1 cellular context compared by ENCODE assay signal in genomic region chr6:13702809-13703302, GRCh38.
A peak's percentile ranks its signal among the peaks of the same experiment; 100 is the strongest.
TF ChIP-seq lines count a peak whose summit lies in the region.

No MANE protein-coding gene starts in this region.

TF ChIP-seq in K562, 482 proteins besides CTCF, POLR2A, EP300 and RAD21 (continued from another document and continues in another):
- TF ChIP-seq CHD1 (IDR thresholded peaks at IDR 0.05; ENCODE audit: low read length) (no peak), ATF7 (IDR thresholded peaks at IDR 0.05) (peak; percentile 67), ZC3H8 (IDR thresholded peaks at IDR 0.05) (no peak), ZNF232 (CRISPR knock-in tag; IDR thresholded peaks at IDR 0.05) (no peak), ARHGAP35 (IDR thresholded peaks at IDR 0.05; ENCODE audit: partially characterized antibody) (no peak), HOXB6 (CRISPR knock-in tag; IDR thresholded peaks at IDR 0.05; ENCODE audit: borderline replicate concordance) (no peak), SMARCB1 (IDR thresholded peaks at IDR 0.05; ENCODE audit: insufficient read length, low read depth) (no peak), PTTG1 (tag; IDR thresholded peaks at IDR 0.05; ENCODE audit: low read depth) (no peak), GTF2B (IDR thresholded peaks at IDR 0.05; ENCODE audit: extremely low read depth, insufficient read length) (no peak), SRSF3 (IDR thresholded peaks at IDR 0.05; ENCODE audit: insufficient read depth, low read length) (no peak), SMARCE1 (IDR thresholded peaks at IDR 0.05) (peak; percentile 92), ZBED1 (IDR thresholded peaks at IDR 0.05) (no peak), HBP1 (CRISPR knock-in tag; IDR thresholded peaks at IDR 0.05) (peak; percentile 67; the same call in 1 of the 2 replicates), C11orf30 (IDR thresholded peaks at IDR 0.05; ENCODE audit: low read depth) (no peak), MEF2D (tag; conservative IDR thresholded peaks at IDR 0.05; ENCODE audit: low read depth) (0 out of 2 replicates have a peak, but pooled peaks have one; percentile 8), NCOA2 (IDR thresholded peaks at IDR 0.05; ENCODE audit: partially characterized antibody in 2 of 2) (no peak), MTA3 (IDR thresholded peaks at IDR 0.05; ENCODE audit: borderline replicate concordance) (peak; percentile 50; the same call in 1 of the 2 replicates), TAF9B (IDR thresholded peaks at IDR 0.05; ENCODE audit: partially characterized antibody) (no peak), ZNF695 (CRISPR knock-in tag; IDR thresholded peaks at IDR 0.05) (no peak), EZH2 (IDR thresholded peaks at IDR 0.05; ENCODE audit: borderline replicate concordance, low read depth, low read length) (no peak), L3MBTL2 (IDR thresholded peaks at IDR 0.05) (no peak), ZNF197 (CRISPR knock-in tag; IDR thresholded peaks at IDR 0.05; ENCODE audit: low read depth) (no peak), RB1 (IDR thresholded peaks at IDR 0.05; ENCODE audit: low read depth) (no peak), MXI1 (IDR thresholded peaks at IDR 0.05; ENCODE audit: low read depth, low read length) (no peak), NRF1 (conservative IDR thresholded peaks at IDR 0.05 in 1 of 2, IDR thresholded peaks at IDR 0.05 in 1 of 2) (peak in 1 of 2 experiments; percentile 35; a peak in 2 of 4 replicates), CTBP1 (IDR thresholded peaks at IDR 0.05; ENCODE audit: borderline replicate concordance) (peak; percentile 67; the same call in 1 of the 2 replicates), BCOR (IDR thresholded peaks at IDR 0.05) (peak; percentile 38; the same call in 1 of the 2 replicates), RBM34 (IDR thresholded peaks at IDR 0.05; ENCODE audit: borderline replicate concordance, insufficient read depth, low read length) (no peak), POLR2B (IDR thresholded peaks at IDR 0.05; ENCODE audit: low read depth, partially characterized antibody) (no peak), ESRRA (IDR thresholded peaks at IDR 0.05; ENCODE audit: borderline replicate concordance, low read depth) (no peak), TEAD1 (CRISPR knock-in tag; IDR thresholded peaks at IDR 0.05) (0 out of 4 replicates have a peak, but pooled peaks of 1 of the 2 experiments have one; percentile 16), PCBP1 (IDR thresholded peaks at IDR 0.05; ENCODE audit: low read depth, low read length, poor library complexity, severe bottlenecking) (no peak), CREB5 (CRISPR knock-in tag; IDR thresholded peaks at IDR 0.05) (no peak), SAFB (IDR thresholded peaks at IDR 0.05; ENCODE audit: borderline replicate concordance, low read depth, low read length) (no peak), ZMIZ1 (IDR thresholded peaks at IDR 0.05; ENCODE audit: low read depth in 2 of 2, low read length in 2 of 2) (no peak)
- TF ChIP-seq, protein P1, sequence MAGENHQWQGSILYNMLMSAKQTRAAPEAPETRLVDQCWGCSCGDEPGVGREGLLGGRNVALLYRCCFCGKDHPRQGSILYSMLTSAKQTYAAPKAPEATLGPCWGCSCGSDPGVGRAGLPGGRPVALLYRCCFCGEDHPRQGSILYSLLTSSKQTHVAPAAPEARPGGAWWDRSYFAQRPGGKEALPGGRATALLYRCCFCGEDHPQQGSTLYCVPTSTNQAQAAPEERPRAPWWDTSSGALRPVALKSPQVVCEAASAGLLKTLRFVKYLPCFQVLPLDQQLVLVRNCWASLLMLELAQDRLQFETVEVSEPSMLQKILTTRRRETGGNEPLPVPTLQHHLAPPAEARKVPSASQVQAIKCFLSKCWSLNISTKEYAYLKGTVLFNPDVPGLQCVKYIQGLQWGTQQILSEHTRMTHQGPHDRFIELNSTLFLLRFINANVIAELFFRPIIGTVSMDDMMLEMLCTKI (IDR thresholded peaks at IDR 0.05; ENCODE audit: partially characterized antibody) = no peak
- TF ChIP-seq, protein P2, sequence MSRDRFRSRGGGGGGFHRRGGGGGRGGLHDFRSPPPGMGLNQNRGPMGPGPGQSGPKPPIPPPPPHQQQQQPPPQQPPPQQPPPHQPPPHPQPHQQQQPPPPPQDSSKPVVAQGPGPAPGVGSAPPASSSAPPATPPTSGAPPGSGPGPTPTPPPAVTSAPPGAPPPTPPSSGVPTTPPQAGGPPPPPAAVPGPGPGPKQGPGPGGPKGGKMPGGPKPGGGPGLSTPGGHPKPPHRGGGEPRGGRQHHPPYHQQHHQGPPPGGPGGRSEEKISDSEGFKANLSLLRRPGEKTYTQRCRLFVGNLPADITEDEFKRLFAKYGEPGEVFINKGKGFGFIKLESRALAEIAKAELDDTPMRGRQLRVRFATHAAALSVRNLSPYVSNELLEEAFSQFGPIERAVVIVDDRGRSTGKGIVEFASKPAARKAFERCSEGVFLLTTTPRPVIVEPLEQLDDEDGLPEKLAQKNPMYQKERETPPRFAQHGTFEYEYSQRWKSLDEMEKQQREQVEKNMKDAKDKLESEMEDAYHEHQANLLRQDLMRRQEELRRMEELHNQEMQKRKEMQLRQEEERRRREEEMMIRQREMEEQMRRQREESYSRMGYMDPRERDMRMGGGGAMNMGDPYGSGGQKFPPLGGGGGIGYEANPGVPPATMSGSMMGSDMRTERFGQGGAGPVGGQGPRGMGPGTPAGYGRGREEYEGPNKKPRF (IDR thresholded peaks at IDR 0.05; ENCODE audit: low read depth, low read length) = no peak
- TF ChIP-seq, protein P3, sequence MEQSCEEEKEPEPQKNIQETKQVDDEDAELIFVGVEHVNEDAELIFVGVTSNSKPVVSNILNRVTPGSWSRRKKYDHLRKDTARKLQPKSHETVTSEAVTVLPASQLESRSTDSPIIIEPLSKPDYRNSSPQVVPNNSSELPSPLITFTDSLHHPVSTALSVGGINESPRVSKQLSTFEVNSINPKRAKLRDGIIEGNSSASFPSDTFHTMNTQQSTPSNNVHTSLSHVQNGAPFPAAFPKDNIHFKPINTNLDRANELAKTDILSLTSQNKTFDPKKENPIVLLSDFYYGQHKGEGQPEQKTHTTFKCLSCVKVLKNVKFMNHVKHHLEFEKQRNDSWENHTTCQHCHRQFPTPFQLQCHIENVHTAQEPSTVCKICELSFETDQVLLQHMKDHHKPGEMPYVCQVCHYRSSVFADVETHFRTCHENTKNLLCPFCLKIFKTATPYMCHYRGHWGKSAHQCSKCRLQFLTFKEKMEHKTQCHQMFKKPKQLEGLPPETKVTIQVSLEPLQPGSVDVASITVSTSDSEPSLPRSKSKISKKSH (CRISPR knock-in tag; IDR thresholded peaks at IDR 0.05) = no peak
- TF ChIP-seq, protein P4, sequence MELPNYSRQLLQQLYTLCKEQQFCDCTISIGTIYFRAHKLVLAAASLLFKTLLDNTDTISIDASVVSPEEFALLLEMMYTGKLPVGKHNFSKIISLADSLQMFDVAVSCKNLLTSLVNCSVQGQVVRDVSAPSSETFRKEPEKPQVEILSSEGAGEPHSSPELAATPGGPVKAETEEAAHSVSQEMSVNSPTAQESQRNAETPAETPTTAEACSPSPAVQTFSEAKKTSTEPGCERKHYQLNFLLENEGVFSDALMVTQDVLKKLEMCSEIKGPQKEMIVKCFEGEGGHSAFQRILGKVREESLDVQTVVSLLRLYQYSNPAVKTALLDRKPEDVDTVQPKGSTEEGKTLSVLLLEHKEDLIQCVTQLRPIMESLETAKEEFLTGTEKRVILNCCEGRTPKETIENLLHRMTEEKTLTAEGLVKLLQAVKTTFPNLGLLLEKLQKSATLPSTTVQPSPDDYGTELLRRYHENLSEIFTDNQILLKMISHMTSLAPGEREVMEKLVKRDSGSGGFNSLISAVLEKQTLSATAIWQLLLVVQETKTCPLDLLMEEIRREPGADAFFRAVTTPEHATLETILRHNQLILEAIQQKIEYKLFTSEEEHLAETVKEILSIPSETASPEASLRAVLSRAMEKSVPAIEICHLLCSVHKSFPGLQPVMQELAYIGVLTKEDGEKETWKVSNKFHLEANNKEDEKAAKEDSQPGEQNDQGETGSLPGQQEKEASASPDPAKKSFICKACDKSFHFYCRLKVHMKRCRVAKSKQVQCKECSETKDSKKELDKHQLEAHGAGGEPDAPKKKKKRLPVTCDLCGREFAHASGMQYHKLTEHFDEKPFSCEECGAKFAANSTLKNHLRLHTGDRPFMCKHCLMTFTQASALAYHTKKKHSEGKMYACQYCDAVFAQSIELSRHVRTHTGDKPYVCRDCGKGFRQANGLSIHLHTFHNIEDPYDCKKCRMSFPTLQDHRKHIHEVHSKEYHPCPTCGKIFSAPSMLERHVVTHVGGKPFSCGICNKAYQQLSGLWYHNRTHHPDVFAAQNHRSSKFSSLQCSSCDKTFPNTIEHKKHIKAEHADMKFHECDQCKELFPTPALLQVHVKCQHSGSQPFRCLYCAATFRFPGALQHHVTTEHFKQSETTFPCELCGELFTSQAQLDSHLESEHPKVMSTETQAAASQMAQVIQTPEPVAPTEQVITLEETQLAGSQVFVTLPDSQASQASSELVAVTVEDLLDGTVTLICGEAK (IDR thresholded peaks at IDR 0.05) = no peak
- TF ChIP-seq, protein P4 (CRISPR knock-in tag; IDR thresholded peaks at IDR 0.05) = no peak
